ENCODE assay signal across 15 cellular contexts in genomic region chr1:185741551-185741950, GRCh38. TPM values are rescaled to one million over a fixed set of nuclear protein-coding genes. Genes with fewer than 3 reads are reported as not detected.
"Had no signal": no experiment of that assay in that cellular context is flagged by ENCODE, and none has a peak within 500 bp of the region (broad histone marks: within the 10 kb centered on the region; RNA-seq: fewer than 3 reads in every experiment).

No MANE protein-coding gene starts in this region.

- H3K4me3 ChIP-seq: testis had no signal

- H3K27me3 ChIP-seq: testis had no signal

- ATAC-seq: activated naive CD8-positive, alpha-beta T cell treated with anti-CD3 and anti-CD28 coated beads, Interleukin-2, amount 50 U/mL, for 24 hours; stimulated activated naive CD8-positive, alpha-beta T cell treated with anti-CD3 and anti-CD28 coated beads, Interleukin-15, Interleukin-2, amounts not matched to agents 100 U/mL and 50 U/mL, for 24 hours; T-helper 17 cell had no signal

- DNase-seq: activated CD4-positive, alpha-beta memory T cell treated with anti-CD3 and anti-CD28 coated beads for 36 hours; activated CD8-positive, alpha-beta memory T cell treated with anti-CD3 and anti-CD28 coated beads, Interleukin-2, amount 50 U/mL, for 4 hours; activated naive CD4-positive, alpha-beta T cell treated with Interleukin-2 at 50 U/mL for 16 hours; activated naive CD8-positive, alpha-beta T cell treated with anti-CD3 and anti-CD28 coated beads, Interleukin-2, amount 50 U/mL, for 24 hours; dermis blood vessel endothelial cell; endodermal cell; kidney; stimulated activated CD4-positive, alpha-beta T cell treated with anti-CD3 and anti-CD28 coated beads, Interleukin-2, amount 100 ng/mL, for 48 hours; stimulated activated CD8-positive, alpha-beta memory T cell treated with anti-CD3 and anti-CD28 coated beads, Interleukin-4, amount 100 ng/mL, for 48 hours; stimulated activated naive CD8-positive, alpha-beta T cell treated with anti-CD3 and anti-CD28 coated beads, Interleukin-15, Interleukin-2, amounts not matched to agents 100 U/mL and 50 U/mL, for 24 hours; T-helper 17 cell; testis had no signal

- H3K27ac Mint-ChIP-seq: activated CD4-positive, alpha-beta memory T cell treated with anti-CD3 and anti-CD28 coated beads for 36 hours; activated naive CD8-positive, alpha-beta T cell treated with anti-CD3 and anti-CD28 coated beads, Interleukin-2, amount 50 U/mL, for 24 hours; endodermal cell; mesothelial cell of epicardium; T-helper 17 cell had no signal

- H3K9me3 ChIP-seq: testis had no signal

- H3K4me3 Mint-ChIP-seq: activated CD4-positive, alpha-beta memory T cell treated with anti-CD3 and anti-CD28 coated beads for 36 hours; activated naive CD8-positive, alpha-beta T cell treated with anti-CD3 and anti-CD28 coated beads, Interleukin-2, amount 50 U/mL, for 24 hours; central memory CD8-positive, alpha-beta T cell; endodermal cell; mesothelial cell of epicardium; neural crest cell; T-helper 17 cell had no signal

- H3K4me1 ChIP-seq: testis had no signal

- H3K27ac ChIP-seq: testis had no signal

- H3K4me1 Mint-ChIP-seq: activated naive CD8-positive, alpha-beta T cell treated with anti-CD3 and anti-CD28 coated beads, Interleukin-2, amount 50 U/mL, for 24 hours; central memory CD8-positive, alpha-beta T cell; endodermal cell; T-helper 17 cell had no signal

RNA-seq across cellular contexts. Expression of gene HMCN1, which starts 7.4 kb away (rescaled TPM):
- total RNA-seq: activated CD4-positive, alpha-beta memory T cell treated with anti-CD3 and anti-CD28 coated beads for 36 hours had no signal
